8 cellular contexts compared by ENCODE assay signal in the genomic region with DNA sequence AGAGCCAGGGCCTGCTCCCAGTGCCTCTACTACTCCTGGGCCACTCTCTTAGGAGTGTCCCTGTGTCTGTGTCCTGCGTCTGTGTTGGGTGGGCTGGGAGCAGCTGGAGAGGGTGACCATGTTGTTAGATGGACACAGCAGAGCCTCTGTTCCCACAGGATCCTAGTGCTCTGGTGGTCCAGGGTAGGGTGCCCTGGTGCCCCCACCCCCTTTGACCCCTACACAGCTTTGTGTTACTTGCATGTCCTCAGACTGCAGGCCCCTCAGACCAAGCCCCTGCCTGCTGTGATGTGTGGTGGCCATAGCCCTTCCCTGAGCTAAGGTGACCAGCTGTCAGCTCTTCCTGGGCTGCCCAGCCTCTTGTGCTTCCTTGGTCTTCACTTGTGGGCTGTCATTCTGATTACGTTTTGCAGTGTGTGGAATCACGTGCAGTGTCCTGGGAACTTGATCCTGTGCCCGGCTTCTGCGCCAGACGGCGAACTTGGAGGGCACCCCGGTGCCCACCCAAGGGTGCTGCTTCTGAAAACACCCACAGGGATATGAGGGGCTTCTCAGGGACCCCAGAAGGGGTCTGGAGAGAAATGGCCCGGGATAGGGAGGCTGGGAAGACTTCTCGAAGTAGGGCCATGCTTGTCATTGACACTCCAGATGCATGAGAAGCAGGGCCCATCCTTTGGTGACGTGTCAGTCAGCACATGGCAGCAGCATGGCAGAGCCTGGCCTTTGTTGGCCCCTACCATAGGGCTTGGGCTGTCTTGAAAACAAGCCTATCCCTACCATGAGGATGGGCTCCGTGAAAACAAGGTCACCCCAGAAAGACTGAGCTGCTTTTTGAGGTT. TPM values are rescaled to one million over a fixed set of nuclear protein-coding genes. Genes with fewer than 3 reads are reported as not detected.
DNase-seq lines count a peak whose midpoint lies in the region; ATAC-seq, FAIRE-seq and TF ChIP-seq lines count a peak whose summit lies in the region.

No MANE protein-coding gene starts in this region.

- DNase-seq in Caco-2 (no peak), Peyer's patch (no peak), esophagus squamous epithelium (lab: John Stamatoyannopoulos, UW) (no peak), pancreas (peak in 1 of 6 donors; percentile 40), cerebellar cortex (ENCODE audit: low spot score) (no peak), MV-4-11 (lab: John Stamatoyannopoulos, UW) (no peak), NCI-H526 (lab: John Stamatoyannopoulos, UW) (no peak), germinal center (ENCODE audit: low spot score) (no peak)

- H3K36me3 ChIP-seq in Caco-2 (ENCODE audit: control insufficient read depth, insufficient read depth, low read length) (no peaks in the 10 kb centered on the region; the same call in 1 of the 2 replicates), Peyer's patch (no peaks in the 10 kb centered on the region), esophagus squamous epithelium (peaks cover 0 to 12% (median 0%) of the 10 kb centered on the region in 3 donors), pancreas (no peaks in the 10 kb centered on the region)

- intact Hi-C loops in Caco-2 (cut with micrococcal nuclease; ENCODE audit: unreplicated experiment), result no loop called here
- intact Hi-C loops in esophagus squamous epithelium (cut with DNase I), result loop anchor here (5.0 to 10.0 kb wide), 2 partner anchors 60 to 92 kb away; a partner anchor contains a TSS
- intact Hi-C loops in pancreas (cut with DNase I), result loop anchor here in 1 of 3 donors (10.0 kb wide), 1 partner anchor 48 kb away; no protein-coding TSS in a partner anchor

- H3K27ac Mint-ChIP-seq in Caco-2 (ENCODE audit: unreplicated experiment), result peak overlapping the region; percentile 77

- no peak for FAIRE-seq in pancreas (lab: Jason Lieb, UNC)

- ATAC-seq in pancreas, result no peak

- H3K27ac ChIP-seq in Peyer's patch, result peak overlapping the region in 2 of 4 donors; percentile 86 to 91
- H3K27ac ChIP-seq in esophagus squamous epithelium, result peak overlapping the region in 3 of 4 donors; percentile 84 to 92 (median 86)
- H3K27ac ChIP-seq in pancreas, result peak overlapping the region in 3 of 4 donors; percentile 63 to 73 (median 64)

- BruUV-seq in Caco-2 (replicated peaks; lab: Mats Ljungman, UMichigan), result no TSS peak

- H3K27me3 Mint-ChIP-seq in Caco-2 (ENCODE audit: insufficient read depth, unreplicated experiment), result no peaks in the 10 kb centered on the region

- CTCF ChIA-PET in Caco-2 (lab: Charles Lee), result no interaction called here

- peak overlapping the region; percentile 83 for H3K4me3 Mint-ChIP-seq in Caco-2 (ENCODE audit: unreplicated experiment)

- POLR2A ChIA-PET in Caco-2 (lab: Charles Lee), result interaction anchor here (1.1 kb wide), 1 partner anchor 35 kb away, joined by 3 read pairs; no protein-coding TSS in a partner anchor

- no peaks in the 10 kb centered on the region for H3K9me3 Mint-ChIP-seq in Caco-2 (ENCODE audit: unreplicated experiment)

- WGBS in esophagus squamous epithelium, 2 donors, result 78 to 88% methylated on average over 2 of the region's 12 CpGs
- 75 to 81% methylated on average over 12 of the region's 12 CpGs for WGBS in pancreas, 2 donors

- no peaks in the 10 kb centered on the region for H3K4me1 Mint-ChIP-seq in Caco-2 (ENCODE audit: low read depth, unreplicated experiment)

- H3K4me1 ChIP-seq in Caco-2 (peaks cover 9% of the 10 kb centered on the region), Peyer's patch (peaks cover 0 to 21% (median 12%) of the 10 kb centered on the region in 4 donors), esophagus squamous epithelium (peaks cover 14 to 43% (median 15%) of the 10 kb centered on the region in 3 donors), pancreas (peaks cover 9 to 16% (median 9%) of the 10 kb centered on the region in 3 donors)

- H3K36me3 Mint-ChIP-seq in Caco-2 (ENCODE audit: insufficient read depth, unreplicated experiment), result peaks cover 12% of the 10 kb centered on the region

- H3K27me3 ChIP-seq in Caco-2 (replicated peaks; ENCODE audit: control insufficient read depth, insufficient read depth, low read length) (no peaks in the 10 kb centered on the region; the same call in 1 of the 2 replicates), Peyer's patch (no peaks in the 10 kb centered on the region), esophagus squamous epithelium (peaks cover 0 to 13% (median 0%) of the 10 kb centered on the region in 4 donors), pancreas (no peaks in the 10 kb centered on the region)

- TF ChIP-seq POLR2A in Peyer's patch (IDR thresholded peaks at IDR 0.05) (no peak), esophagus squamous epithelium (IDR thresholded peaks at IDR 0.05) (no peak)

- H3K4me3 ChIP-seq in Caco-2 (ENCODE audit: low read depth, low read length), result no peak overlapping the region
- H3K4me3 ChIP-seq in Peyer's patch, result peak overlapping the region in 3 of 4 donors; percentile 73 to 99 (median 98)
- peak overlapping the region in 3 of 4 donors; percentile 72 to 85 (median 74) for H3K4me3 ChIP-seq in esophagus squamous epithelium
- H3K4me3 ChIP-seq in pancreas, result peak overlapping the region in 2 of 4 donors; percentile 92 to 96

- H3K9me3 ChIP-seq in Caco-2, result no peaks in the 10 kb centered on the region
- no peaks in the 10 kb centered on the region for H3K9me3 ChIP-seq in Peyer's patch
- no peaks in the 10 kb centered on the region for H3K9me3 ChIP-seq in esophagus squamous epithelium
- H3K9me3 ChIP-seq in pancreas, result no peaks in the 10 kb centered on the region

- TF ChIP-seq CTCF in Caco-2 (IDR thresholded peaks at IDR 0.05; ENCODE audit: insufficient read depth in 1 of 2, low read depth in 1 of 2, low read length in 1 of 2, severe bottlenecking in 1 of 2, unreplicated experiment in 1 of 2) (no peak), Peyer's patch (IDR thresholded peaks at IDR 0.05) (no peak), esophagus squamous epithelium (IDR thresholded peaks at IDR 0.05) (no peak), pancreas (IDR thresholded peaks at IDR 0.05) (no peak)

RNA-seq across cellular contexts. Expression of a gene that starts 1.5 kb away (rescaled TPM):
- 23.9 and 26.6 TPM in 2 replicates for total RNA-seq in Caco-2 (2022)
- total RNA-seq in Peyer's patch, result 10 to 100 TPM; 27.2 to 45.4 (median 41.0) TPM
- total RNA-seq in esophagus squamous epithelium, result 10 to 100 TPM; 14.0 to 28.2 (median 17.6) TPM
- total RNA-seq in pancreas, result 10 to 100 TPM in 3 of 6 donors, 1 to 10 TPM in 3; 4.0 to 18.3 (median 9.6) TPM
- polyA plus RNA-seq in pancreas, result 10 to 100 TPM; 16.5 to 20.4 TPM

RNA-seq across cellular contexts. Expression of a gene that starts 5.8 kb away (rescaled TPM):
- total RNA-seq in Caco-2 (2022), result 9.8 and 12.0 TPM in 2 replicates
- 10 to 100 TPM; 10.7 to 21.2 (median 18.4) TPM for total RNA-seq in Peyer's patch
- 10 to 100 TPM in 1 of 4 donors, 1 to 10 TPM in 3; 3.1 to 10.9 (median 7.1) TPM for total RNA-seq in esophagus squamous epithelium
- total RNA-seq in pancreas, result 10 to 100 TPM in 3 of 6 donors, 1 to 10 TPM in 3; 5.0 to 19.4 (median 9.5) TPM
- 10 to 100 TPM; 52.5 to 57.8 TPM for polyA plus RNA-seq in pancreas

RNA-seq across cellular contexts. Expression of a gene that starts 57.6 kb away (rescaled TPM):
- 53.1 and 60.0 TPM in 2 replicates for total RNA-seq in Caco-2 (2022)
- 100 to 1,000 TPM in 1 of 4 donors, 10 to 100 TPM in 3; 40.6 to 138 (median 64.9) TPM for total RNA-seq in Peyer's patch
- 10 to 100 TPM; 13.7 to 33.8 (median 18.7) TPM for total RNA-seq in esophagus squamous epithelium
- total RNA-seq in pancreas, result 10 to 100 TPM; 14.9 to 23.5 (median 16.4) TPM
- 10 to 100 TPM; 31.3 to 31.9 TPM for polyA plus RNA-seq in pancreas
